In the genomic region with DNA sequence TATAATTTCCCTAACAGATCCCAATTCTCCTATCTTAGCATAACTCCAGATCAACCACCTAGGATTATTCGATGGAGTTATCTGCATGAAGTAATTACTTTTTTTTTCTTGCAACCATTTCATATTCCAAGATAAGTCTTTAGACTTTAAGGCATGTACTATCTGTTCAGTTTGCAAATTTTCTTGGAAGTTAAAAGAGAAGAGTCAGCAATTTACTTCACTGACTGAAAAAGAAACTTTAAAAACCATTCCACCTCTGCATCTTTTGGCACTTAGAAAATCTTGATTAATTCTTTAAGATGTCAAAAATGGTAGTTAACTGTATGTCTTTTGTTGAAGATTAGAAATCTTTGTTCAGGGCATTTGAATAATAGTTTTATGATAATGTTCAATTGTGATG, we compare ENCODE assay signal across 7 cellular contexts.
"Had no signal": no experiment of that assay in that cellular context is flagged by ENCODE, and none has a peak within 500 bp of the region (broad histone marks: within the 10 kb centered on the region; RNA-seq: fewer than 3 reads in every experiment).

No MANE protein-coding gene starts in this region.

- DNase-seq: Karpas-422, Kasumi-1, KBM-7, KG1 had no signal

- FAIRE-seq: HTR-8/SVneo had no signal

- H3K4me2 ChIP-seq: KMS-11 had no signal

- H3K27ac ChIP-seq: HL-60, KMS-11 had no signal

- H3K9ac ChIP-seq: KMS-11 had no signal
